Comparison of ENCODE assay signal across 9 cellular contexts in the genomic region with DNA sequence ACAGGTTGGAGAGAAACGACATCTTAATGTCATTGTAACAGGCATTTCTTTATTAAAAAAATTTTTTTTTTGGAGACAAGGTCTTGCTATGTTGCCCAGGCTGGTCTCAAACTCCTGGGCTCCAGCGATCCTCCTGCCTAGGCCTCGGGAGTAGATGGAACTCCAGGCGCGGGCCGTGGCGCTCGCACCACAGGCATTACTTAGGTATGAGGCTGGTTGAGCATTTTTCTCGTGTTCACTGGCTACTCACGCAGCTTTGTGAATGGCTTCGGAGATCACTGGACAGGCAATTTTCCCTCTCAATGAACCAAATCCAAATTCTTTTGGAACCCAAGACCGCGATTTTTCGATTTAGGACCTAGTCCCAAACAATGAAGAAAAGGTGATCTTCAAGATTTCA. TPM values are rescaled to one million over a fixed set of nuclear protein-coding genes. Genes with fewer than 3 reads are reported as not detected.
DNase-seq lines count a peak whose midpoint lies in the region; ATAC-seq, FAIRE-seq and TF ChIP-seq lines count a peak whose summit lies in the region.
"Had no signal": no experiment of that assay in that cellular context is flagged by ENCODE, and none has a peak within 500 bp of the region (broad histone marks: within the 10 kb centered on the region; RNA-seq: fewer than 3 reads in every experiment).

No MANE protein-coding gene starts in this region.

- no peaks in the 10 kb centered on the region for H3K9me3 Mint-ChIP-seq in T-helper 2 cell treated with Interferon-gamma antibody and Interleukin-4, amounts not matched to agents 5 μg/mL and 100 μg/mL, for 36 hours

- H3K4me3 ChIP-seq in adipocyte (ENCODE audit: low read length) (peak overlapping the region; percentile 84), kidney (ENCODE audit: low read length in 2 of 2) (peak overlapping the region; percentile 45 to 62), thymus (ENCODE audit: low read length) (peak overlapping the region; percentile 54)

- H3K27ac Mint-ChIP-seq in T-helper 2 cell treated with Interferon-gamma antibody and Interleukin-4, amounts not matched to agents 5 μg/mL and 100 μg/mL, for 36 hours: no peak overlapping the region

- peaks cover 5% of the 10 kb centered on the region for H3K4me1 Mint-ChIP-seq in T-helper 2 cell treated with Interferon-gamma antibody and Interleukin-4, amounts not matched to agents 5 μg/mL and 100 μg/mL, for 36 hours (ENCODE audit: low read depth)

- TF ChIP-seq CTCF in kidney (IDR thresholded peaks at IDR 0.05; ENCODE audit: borderline replicate concordance, extremely low read depth, insufficient read depth): no peak

- H3K27me3 Mint-ChIP-seq in T-helper 2 cell treated with Interferon-gamma antibody and Interleukin-4, amounts not matched to agents 5 μg/mL and 100 μg/mL, for 36 hours (ENCODE audit: low read depth): peaks cover 64% of the 10 kb centered on the region

- FAIRE-seq in kidney (lab: Jason Lieb, UNC): no peak

- H3K27ac ChIP-seq in kidney (ENCODE audit: low read depth in 2 of 2, low read length in 2 of 2): peak overlapping the region in 1 of 2 donors; percentile 37
- H3K27ac ChIP-seq in thymus (ENCODE audit: low read depth): no peak overlapping the region

- ATAC-seq in GM18858 (IDR thresholded peaks at IDR 0.05; ENCODE audit: unreplicated experiment): no peak
- no peak for ATAC-seq in HG02571 (IDR thresholded peaks at IDR 0.05; ENCODE audit: unreplicated experiment)

- H3K9ac ChIP-seq in adipocyte (ENCODE audit: low read length): peak overlapping the region; percentile 68
- H3K9ac ChIP-seq in kidney (ENCODE audit: low read length in 2 of 2): peak overlapping the region; percentile 24 to 40

- intact Hi-C loops in kidney (cut with DNase I): loop anchor here (10.0 kb wide), 1 partner anchor 142 kb away; no protein-coding TSS in a partner anchor

- H3K36me3 ChIP-seq in adipocyte (ENCODE audit: control insufficient read depth, insufficient read depth, low read length, severe bottlenecking) (no peaks in the 10 kb centered on the region), kidney (ENCODE audit: control insufficient read depth in 1 of 2, insufficient read depth in 2 of 2, low read length in 2 of 2) (no peaks in the 10 kb centered on the region), thymus (ENCODE audit: control insufficient read depth, insufficient read depth) (no peaks in the 10 kb centered on the region)

- H3K27me3 ChIP-seq in adipocyte (replicated peaks; ENCODE audit: control insufficient read depth, insufficient read depth, low read length) (no peaks in the 10 kb centered on the region), thymus (ENCODE audit: control insufficient read depth, insufficient read depth) (peaks cover 52% of the 10 kb centered on the region)

- DNase-seq in T-helper 2 cell treated with Interferon-gamma antibody and Interleukin-4, amounts not matched to agents 5 μg/mL and 100 μg/mL, for 36 hours (ENCODE audit: low spot score): no peak
- DNase-seq in T-helper 2 cell: no peak
- DNase-seq in adipocyte (ENCODE audit: low read depth): peak; percentile 68
- DNase-seq in kidney: no peak
- DNase-seq in stimulated activated CD4-positive, alpha-beta T cell treated with anti-CD3 and anti-CD28 coated beads, Interleukin-4, amount 100 ng/mL, for 1 hour: no peak
- DNase-seq: DND-41 had no signal

- 32% methylated on average over 14 of the region's 14 CpGs for WGBS in thymus

- no peaks in the 10 kb centered on the region for H3K36me3 Mint-ChIP-seq in T-helper 2 cell treated with Interferon-gamma antibody and Interleukin-4, amounts not matched to agents 5 μg/mL and 100 μg/mL, for 36 hours (ENCODE audit: low read depth)

- H3K4me1 ChIP-seq in adipocyte (ENCODE audit: control insufficient read depth, insufficient read depth, low read length) (peaks cover 29% of the 10 kb centered on the region), kidney (ENCODE audit: control insufficient read depth in 1 of 2, insufficient read depth in 1 of 2, low read depth in 1 of 2, low read length in 2 of 2) (peaks cover 7% of the 10 kb centered on the region in 2 donors), thymus (ENCODE audit: control insufficient read depth, insufficient read depth, low read length) (peaks cover 2% of the 10 kb centered on the region)

- H3K9me3 ChIP-seq in adipocyte (ENCODE audit: control insufficient read depth, low read length) (no peaks in the 10 kb centered on the region), kidney (ENCODE audit: control insufficient read depth in 1 of 2, low read length in 2 of 2) (no peaks in the 10 kb centered on the region), thymus (ENCODE audit: control insufficient read depth) (no peaks in the 10 kb centered on the region)

- peak overlapping the region; percentile 71 for H3K4me3 Mint-ChIP-seq in T-helper 2 cell treated with Interferon-gamma antibody and Interleukin-4, amounts not matched to agents 5 μg/mL and 100 μg/mL, for 36 hours

RNA-seq across cellular contexts. Expression of a gene that starts 0.8 kb away (rescaled TPM):
- 12.5 TPM for total RNA-seq in kidney
- polyA plus RNA-seq in kidney (ENCODE audit: insufficient read depth, low read depth, low replicate concordance): 10.2 TPM
- polyA plus RNA-seq in thymus: 6.6 TPM
